In the genomic region with DNA sequence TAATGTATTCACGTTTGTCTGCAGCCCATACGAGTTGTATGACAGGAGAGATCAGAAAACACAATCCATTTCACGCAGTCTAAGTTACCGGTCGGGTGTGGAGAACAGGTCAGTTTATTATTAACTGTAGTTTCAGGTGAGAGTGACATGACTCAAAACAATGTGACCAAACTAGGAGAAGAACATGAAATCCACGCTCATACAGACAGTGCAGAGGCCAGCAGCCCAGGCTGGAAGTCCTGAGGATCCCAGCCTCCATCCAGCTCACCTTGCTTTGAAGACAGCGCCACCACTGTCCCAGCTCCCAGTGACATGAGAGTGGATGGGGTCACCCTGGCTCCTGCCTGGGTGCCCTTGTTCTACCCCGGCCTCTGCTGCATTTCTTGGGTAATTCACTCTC, we compare ENCODE assay signal across 17 cellular contexts. TPM values are rescaled to one million over a fixed set of nuclear protein-coding genes. Genes with fewer than 3 reads are reported as not detected.
DNase-seq lines count a peak whose midpoint lies in the region; ATAC-seq and TF ChIP-seq lines count a peak whose summit lies in the region.
"Had no signal": no experiment of that assay in that cellular context is flagged by ENCODE, and none has a peak within 500 bp of the region (broad histone marks: within the 10 kb centered on the region; RNA-seq: fewer than 3 reads in every experiment).

No MANE protein-coding gene starts in this region.

- H3K4me1 ChIP-seq in sigmoid colon: peaks cover 0 to 6% (median 4%) of the 10 kb centered on the region in 4 donors
- H3K4me1 ChIP-seq: psoas muscle had no signal

- no peak overlapping the region for H3K27ac Mint-ChIP-seq in chondrocyte (ENCODE audit: unreplicated experiment)
- no peak overlapping the region for H3K27ac Mint-ChIP-seq in activated naive CD4-positive, alpha-beta T cell treated with anti-CD3 and anti-CD28 coated beads for 36 hours
- no peak overlapping the region for H3K27ac Mint-ChIP-seq in activated naive CD8-positive, alpha-beta T cell treated with anti-CD3 and anti-CD28 coated beads for 36 hours
- H3K27ac Mint-ChIP-seq: activated T-cell treated with anti-CD3 and anti-CD28 coated beads, Interleukin-2, amount 50 U/mL, for 72 hours; CD14-positive monocyte; mesothelial cell of epicardium; stimulated activated naive CD8-positive, alpha-beta T cell treated with anti-CD3 and anti-CD28 coated beads, Interleukin-15, amount 100 ng/mL, for 72 hours had no signal

- no peaks in the 10 kb centered on the region for H3K9me3 ChIP-seq in sigmoid colon
- H3K9me3 ChIP-seq: psoas muscle had no signal

- peak; percentile 36 for DNase-seq in chondrocyte (ENCODE audit: low spot score)
- peak; percentile 48 for DNase-seq in sigmoid colon
- DNase-seq in HCEC 1CT: no peak
- DNase-seq in NCI-H1930 (lab: John Stamatoyannopoulos, UW): no peak
- DNase-seq in activated naive CD4-positive, alpha-beta T cell treated with anti-CD3 and anti-CD28 coated beads for 36 hours: no peak
- no peak for DNase-seq in activated naive CD8-positive, alpha-beta T cell treated with anti-CD3 and anti-CD28 coated beads for 36 hours
- DNase-seq: activated T-cell treated with anti-CD3 and anti-CD28 coated beads, Interleukin-2, amount 50 U/mL, for 72 hours; GDM1; NCI-H1105; psoas muscle; stimulated activated CD4-positive, alpha-beta T cell treated with anti-CD3 and anti-CD28 coated beads, Interleukin-4, amount 100 ng/mL, for 1 hour; stimulated activated naive CD8-positive, alpha-beta T cell treated with anti-CD3 and anti-CD28 coated beads, Interleukin-15, amount 100 ng/mL, for 72 hours had no signal

- no peaks in the 10 kb centered on the region for H3K4me1 Mint-ChIP-seq in chondrocyte (ENCODE audit: low read depth)
- peaks cover 22% of the 10 kb centered on the region for H3K4me1 Mint-ChIP-seq in activated naive CD4-positive, alpha-beta T cell treated with anti-CD3 and anti-CD28 coated beads for 36 hours (ENCODE audit: low read depth)
- peaks cover 1% of the 10 kb centered on the region for H3K4me1 Mint-ChIP-seq in activated naive CD8-positive, alpha-beta T cell treated with anti-CD3 and anti-CD28 coated beads for 36 hours

- TF ChIP-seq CTCF in chondrocyte (IDR thresholded peaks at IDR 0.05) (no peak), sigmoid colon (IDR thresholded peaks at IDR 0.05) (no peak)

- no peak overlapping the region for H3K4me3 Mint-ChIP-seq in chondrocyte (ENCODE audit: unreplicated experiment)
- no peak overlapping the region for H3K4me3 Mint-ChIP-seq in activated naive CD4-positive, alpha-beta T cell treated with anti-CD3 and anti-CD28 coated beads for 36 hours
- H3K4me3 Mint-ChIP-seq in activated naive CD8-positive, alpha-beta T cell treated with anti-CD3 and anti-CD28 coated beads for 36 hours: no peak overlapping the region
- H3K4me3 Mint-ChIP-seq: activated T-cell treated with anti-CD3 and anti-CD28 coated beads, Interleukin-2, amount 50 U/mL, for 72 hours; CD14-positive monocyte; mesothelial cell of epicardium; stimulated activated naive CD8-positive, alpha-beta T cell treated with anti-CD3 and anti-CD28 coated beads, Interleukin-15, amount 100 ng/mL, for 72 hours had no signal

- H3K27me3 Mint-ChIP-seq in chondrocyte (ENCODE audit: low read depth): peaks cover 14% of the 10 kb centered on the region
- H3K27me3 Mint-ChIP-seq in activated naive CD4-positive, alpha-beta T cell treated with anti-CD3 and anti-CD28 coated beads for 36 hours (ENCODE audit: low read depth): no peaks in the 10 kb centered on the region
- H3K27me3 Mint-ChIP-seq in activated naive CD8-positive, alpha-beta T cell treated with anti-CD3 and anti-CD28 coated beads for 36 hours: peaks cover 17% of the 10 kb centered on the region

- H3K27me3 ChIP-seq in sigmoid colon: no peaks in the 10 kb centered on the region

- intact Hi-C loops in sigmoid colon (cut with DNase I): no loop called here
- intact Hi-C loops in activated naive CD4-positive, alpha-beta T cell treated with anti-CD3 and anti-CD28 coated beads for 36 hours (cut with micrococcal nuclease): no loop called here

- H3K27ac ChIP-seq in sigmoid colon: no peak overlapping the region
- H3K27ac ChIP-seq: psoas muscle had no signal

- no peaks in the 10 kb centered on the region for H3K36me3 Mint-ChIP-seq in chondrocyte (ENCODE audit: low read depth)
- H3K36me3 Mint-ChIP-seq in activated naive CD4-positive, alpha-beta T cell treated with anti-CD3 and anti-CD28 coated beads for 36 hours (ENCODE audit: low read depth): no peaks in the 10 kb centered on the region
- H3K36me3 Mint-ChIP-seq in activated naive CD8-positive, alpha-beta T cell treated with anti-CD3 and anti-CD28 coated beads for 36 hours: no peaks in the 10 kb centered on the region
- H3K36me3 Mint-ChIP-seq: CD14-positive monocyte, mesothelial cell of epicardium had no signal

- CTCF ChIA-PET in activated naive CD4-positive, alpha-beta T cell treated with anti-CD3 and anti-CD28 coated beads for 36 hours (lab: Charles Lee): no interaction called here

- H3K9me3 Mint-ChIP-seq in chondrocyte (ENCODE audit: low read depth): no peaks in the 10 kb centered on the region
- H3K9me3 Mint-ChIP-seq in activated naive CD4-positive, alpha-beta T cell treated with anti-CD3 and anti-CD28 coated beads for 36 hours: no peaks in the 10 kb centered on the region
- H3K9me3 Mint-ChIP-seq in activated naive CD8-positive, alpha-beta T cell treated with anti-CD3 and anti-CD28 coated beads for 36 hours: no peaks in the 10 kb centered on the region
- H3K9me3 Mint-ChIP-seq: activated T-cell treated with anti-CD3 and anti-CD28 coated beads, Interleukin-2, amount 50 U/mL, for 72 hours; mesothelial cell of epicardium; stimulated activated naive CD8-positive, alpha-beta T cell treated with anti-CD3 and anti-CD28 coated beads, Interleukin-15, amount 100 ng/mL, for 72 hours had no signal

- H3K4me3 ChIP-seq in sigmoid colon: no peak overlapping the region
- H3K4me3 ChIP-seq: psoas muscle had no signal

- ATAC-seq in GM18907 (IDR thresholded peaks at IDR 0.05; ENCODE audit: unreplicated experiment) (peak; percentile 68), HG02938 (IDR thresholded peaks at IDR 0.05; ENCODE audit: unreplicated experiment) (peak; percentile 87)
- ATAC-seq: activated CD4-positive, CD25-positive, alpha-beta regulatory T cell treated with anti-CD3 and anti-CD28 coated beads, Interleukin-2, amount 50 U/mL, for 24 hours; activated T-cell treated with anti-CD3 and anti-CD28 coated beads, Interleukin-2, amount 50 U/mL, for 72 hours; psoas muscle; stimulated activated naive CD8-positive, alpha-beta T cell treated with anti-CD3 and anti-CD28 coated beads, Interleukin-15, amount 100 ng/mL, for 72 hours had no signal

- no peaks in the 10 kb centered on the region for H3K36me3 ChIP-seq in sigmoid colon

- 29 to 72% methylated on average over 8 of the region's 8 CpGs for WGBS in sigmoid colon, 2 donors

- TF ChIP-seq POLR2A in sigmoid colon (IDR thresholded peaks at IDR 0.05): no peak

- TF ChIP-seq EP300 in sigmoid colon (IDR thresholded peaks at IDR 0.05): no peak

RNA-seq across cellular contexts. Expression of a gene that starts 19.7 kb away (rescaled TPM):
- total RNA-seq in chondrocyte (13.1 to 22.2 TPM (median 15.4 TPM) in 3 replicates), sigmoid colon (10 to 100 TPM in 2 of 4 donors, 1 to 10 TPM in 2; 9.6 to 22.9 (median 15.9) TPM)
- polyA plus RNA-seq in sigmoid colon: 1 to 10 TPM in 2 of 3 donors, under 1 TPM in 1; 0.69 to 8.5 (median 3.0) TPM
- total RNA-seq in activated naive CD4-positive, alpha-beta T cell treated with anti-CD3 and anti-CD28 coated beads for 36 hours: 10 to 100 TPM; 24.7 to 25.6 TPM
- 10 to 100 TPM; 27.6 to 32.5 TPM for total RNA-seq in activated naive CD8-positive, alpha-beta T cell treated with anti-CD3 and anti-CD28 coated beads for 36 hours

Comparison
In these comparisons a context has a peak if more than half of its experiments do, and no peak if none do; other contexts are left out.
1. DNase-seq: peak in chondrocyte (single experiment) and sigmoid colon (single experiment); none in HCEC 1CT (single experiment), NCI-H1930 (0 of 2), activated naive CD4-positive, alpha-beta T cell treated with anti-CD3 and anti-CD28 coated beads for 36 hours (single experiment) and activated naive CD8-positive, alpha-beta T cell treated with anti-CD3 and anti-CD28 coated beads for 36 hours (single experiment).